16 cellular contexts compared by ENCODE assay signal in the genomic region with DNA sequence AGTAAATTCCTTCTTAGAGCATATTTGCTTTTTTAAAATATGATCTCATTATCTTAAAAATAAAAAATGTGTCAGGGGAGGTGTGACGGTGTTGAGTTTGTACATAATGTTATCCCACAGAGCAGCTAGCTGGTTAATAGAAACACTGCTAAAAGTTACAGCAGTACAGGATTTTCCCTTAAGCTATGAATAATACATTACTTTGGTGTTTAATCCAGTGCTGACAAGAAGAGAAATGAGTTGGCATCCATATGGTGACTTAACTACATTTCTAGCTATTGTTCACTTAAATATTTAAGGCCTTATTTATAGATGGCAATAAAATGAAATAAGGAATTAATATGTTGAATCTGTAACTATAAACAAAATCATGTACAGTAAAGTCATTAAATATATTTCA.
DNase-seq lines count a peak whose midpoint lies in the region; ATAC-seq and TF ChIP-seq lines count a peak whose summit lies in the region.
"Had no signal": no experiment of that assay in that cellular context is flagged by ENCODE, and none has a peak within 500 bp of the region (broad histone marks: within the 10 kb centered on the region; RNA-seq: fewer than 3 reads in every experiment).

No MANE protein-coding gene starts in this region.

- no peak overlapping the region for H3K9ac ChIP-seq in SK-N-MC (ENCODE audit: insufficient read length)
- H3K9ac ChIP-seq: BLaER1 treated with 17β-estradiol and CSF1 and Interleukin-3, amounts not matched to agents 10 nM and 100 nM had no signal

- H3K4me1 ChIP-seq in foreskin keratinocyte, result peaks cover 5% of the 10 kb centered on the region
- H3K4me1 ChIP-seq: BLaER1 treated with 17β-estradiol and CSF1 and Interleukin-3, amounts not matched to agents 10 nM and 100 nM had no signal

- no peak overlapping the region for H3K27ac Mint-ChIP-seq in stimulated activated effector memory CD8-positive, alpha-beta T cell treated with anti-CD3 and anti-CD28 coated beads, Interleukin-12 subunit alpha, Interleukin-12 subunit beta, amount 100 ng/mL, for 72 hours
- H3K27ac Mint-ChIP-seq: B cell; CD8-positive, alpha-beta T cell; GM23338; HFFc6 had no signal

- H3K9me3 Mint-ChIP-seq in stimulated activated effector memory CD8-positive, alpha-beta T cell treated with anti-CD3 and anti-CD28 coated beads, Interleukin-12 subunit alpha, Interleukin-12 subunit beta, amount 100 ng/mL, for 72 hours, result peaks cover 22% of the 10 kb centered on the region
- H3K9me3 Mint-ChIP-seq: GM23338 had no signal

- H3K36me3 ChIP-seq in SK-N-MC (ENCODE audit: insufficient read depth, low read length), result no peaks in the 10 kb centered on the region
- H3K36me3 ChIP-seq: BLaER1 treated with 17β-estradiol and CSF1 and Interleukin-3, amounts not matched to agents 10 nM and 100 nM had no signal

- DNase-seq in NCI-H82 (lab: John Stamatoyannopoulos, UW) (peak; percentile 6), NCI-H82 treated with DMSO at 0.1 percent for 48 hours (lab: John Stamatoyannopoulos, UW; ENCODE audit: unreplicated experiment) (no peak), SK-N-MC (ENCODE audit: low read depth, low spot score) (peak; percentile 20), foreskin keratinocyte (peak; percentile 30 to 56), NCI-H748 treated with DMSO at 0.1 percent for 48 hours (lab: John Stamatoyannopoulos, UW) (no peak)
- no peak for DNase-seq in stimulated activated effector memory CD8-positive, alpha-beta T cell treated with anti-CD3 and anti-CD28 coated beads, Interleukin-12 subunit alpha, Interleukin-12 subunit beta, amount 100 ng/mL, for 72 hours (ENCODE audit: low spot score in 2 of 2)
- DNase-seq: 8988T; Calu3; CD8-positive, alpha-beta T cell; HFFc6 had no signal

- H3K4me1 Mint-ChIP-seq in stimulated activated effector memory CD8-positive, alpha-beta T cell treated with anti-CD3 and anti-CD28 coated beads, Interleukin-12 subunit alpha, Interleukin-12 subunit beta, amount 100 ng/mL, for 72 hours, result no peaks in the 10 kb centered on the region
- H3K4me1 Mint-ChIP-seq: B cell had no signal

- no peak overlapping the region for H3K27ac ChIP-seq in SK-N-MC
- no peak overlapping the region for H3K27ac ChIP-seq in foreskin keratinocyte
- H3K27ac ChIP-seq: BLaER1 treated with 17β-estradiol and CSF1 and Interleukin-3, amounts not matched to agents 10 nM and 100 nM; HL-60 had no signal

- H3K36me3 Mint-ChIP-seq in stimulated activated effector memory CD8-positive, alpha-beta T cell treated with anti-CD3 and anti-CD28 coated beads, Interleukin-12 subunit alpha, Interleukin-12 subunit beta, amount 100 ng/mL, for 72 hours, result no peaks in the 10 kb centered on the region
- H3K36me3 Mint-ChIP-seq: CD8-positive, alpha-beta T cell had no signal

- H3K27me3 ChIP-seq in foreskin keratinocyte, result no peaks in the 10 kb centered on the region
- H3K27me3 ChIP-seq: BLaER1 treated with 17β-estradiol and CSF1 and Interleukin-3, amounts not matched to agents 10 nM and 100 nM had no signal

- no peak overlapping the region for H3K4me3 Mint-ChIP-seq in stimulated activated effector memory CD8-positive, alpha-beta T cell treated with anti-CD3 and anti-CD28 coated beads, Interleukin-12 subunit alpha, Interleukin-12 subunit beta, amount 100 ng/mL, for 72 hours
- H3K4me3 Mint-ChIP-seq: B cell; CD8-positive, alpha-beta T cell; GM23338; HFFc6 had no signal

- TF ChIP-seq CTCF in foreskin keratinocyte (conservative IDR thresholded peaks at IDR 0.05), result no peak

- H3K4me3 ChIP-seq in SK-N-MC, result no peak overlapping the region
- H3K4me3 ChIP-seq: BLaER1 treated with 17β-estradiol and CSF1 and Interleukin-3, amounts not matched to agents 10 nM and 100 nM; GM23338 had no signal

- H3K9me3 ChIP-seq in SK-N-MC (ENCODE audit: low read depth, low read length), result no peaks in the 10 kb centered on the region
- H3K9me3 ChIP-seq: BLaER1 treated with 17β-estradiol and CSF1 and Interleukin-3, amounts not matched to agents 10 nM and 100 nM had no signal

- ATAC-seq in foreskin keratinocyte (peak; percentile 67), GM18907 (IDR thresholded peaks at IDR 0.05; ENCODE audit: unreplicated experiment) (no peak)
- ATAC-seq in stimulated activated effector memory CD8-positive, alpha-beta T cell treated with anti-CD3 and anti-CD28 coated beads, Interleukin-12 subunit alpha, Interleukin-12 subunit beta, amount 100 ng/mL, for 72 hours, result no peak
- ATAC-seq: CD8-positive, alpha-beta T cell; GM23338; HCT116 had no signal

Comparison
In these comparisons a context has a peak if more than half of its experiments do, and no peak if none do; other contexts are left out.
1. DNase-seq: peak in NCI-H82 (single experiment), SK-N-MC (single experiment) and foreskin keratinocyte (2 of 2); none in NCI-H82 treated with DMSO at 0.1 percent for 48 hours (single experiment), stimulated activated effector memory CD8-positive, alpha-beta T cell treated with anti-CD3 and anti-CD28 coated beads, Interleukin-12 subunit alpha, Interleukin-12 subunit beta, amount 100 ng/mL, for 72 hours (0 of 2) and NCI-H748 treated with DMSO at 0.1 percent for 48 hours (single experiment).